In genomic region chr4:88811904-88812303, GRCh38 we compare ENCODE assay signal across 19 cellular contexts.
"Had no signal": no experiment of that assay in that cellular context is flagged by ENCODE, and none has a peak within 500 bp of the region (broad histone marks: within the 10 kb centered on the region; RNA-seq: fewer than 3 reads in every experiment).

No MANE protein-coding gene starts in this region.

- H3K4me2 ChIP-seq: SK-N-SH had no signal

- H3K27me3 ChIP-seq: MG63 had no signal

- H3K36me3 ChIP-seq: MG63 had no signal

- H3K9me3 ChIP-seq: MG63, SK-N-SH had no signal

- H3K27ac ChIP-seq: RWPE1 had no signal

- H3K9ac ChIP-seq: SK-N-SH had no signal

- DNase-seq: IMR-90, Karpas-422, KG1, MG63, NCI-H1092, NCI-H1105 treated with DMSO at 0.1 percent for 48 hours, NCI-H1417 treated with DMSO at 0.1 percent for 48 hours, NCI-H146, NCI-H1694 treated with DMSO at 0.1 percent for 48 hours, NCI-H1930, NCI-H2081, NCI-H2107, NCI-H2227 treated with DMSO at 0.1 percent for 48 hours, NCI-H524, NCI-H526 treated with DMSO at 0.1 percent for 48 hours, NCI-H774, SHP77, SK-N-SH had no signal

- H3K4me3 ChIP-seq: MG63 had no signal
